In genomic region chr2:43270461-43270860, GRCh38 we compare ENCODE assay signal across 18 cellular contexts. TPM values are rescaled to one million over a fixed set of nuclear protein-coding genes. Genes with fewer than 3 reads are reported as not detected.
DNase-seq lines count a peak whose midpoint lies in the region; ATAC-seq, FAIRE-seq and TF ChIP-seq lines count a peak whose summit lies in the region.
"Had no signal": no experiment of that assay in that cellular context is flagged by ENCODE, and none has a peak within 500 bp of the region (broad histone marks: within the 10 kb centered on the region; RNA-seq: fewer than 3 reads in every experiment).

No MANE protein-coding gene starts in this region.

- H3K27ac ChIP-seq in GM23248: peak overlapping the region; percentile 93; the same call in 1 of the 2 replicates
- peak overlapping the region; percentile 74 for H3K27ac ChIP-seq in adipose tissue (ENCODE audit: low read depth, low read length)
- peak overlapping the region; percentile 73 for H3K27ac ChIP-seq in lower lobe of right lung

- H3K9me3 ChIP-seq in GM23248 (ENCODE audit: low read depth) (no peaks in the 10 kb centered on the region), lower lobe of right lung (no peaks in the 10 kb centered on the region)

- H3K9ac ChIP-seq in GM23248: no peak overlapping the region

- peak overlapping the region; percentile 21 for H3K27ac Mint-ChIP-seq in stimulated activated naive B cell treated with anti-CD40 and anti-IgM and Interleukin-4, amounts not matched to agents 10 μg/mL and 1 μg/mL and 100 μg/mL, for 72 hours
- peak overlapping the region in 1 of 2 donors; percentile 61 for H3K27ac Mint-ChIP-seq in natural killer cell
- H3K27ac Mint-ChIP-seq: B cell had no signal

- ATAC-seq in lower lobe of right lung: no peak
- no peak for ATAC-seq in stimulated activated naive B cell treated with anti-CD40 and anti-IgM and Interleukin-4, amounts not matched to agents 10 μg/mL and 1 μg/mL and 100 μg/mL, for 72 hours (replicated peaks)
- ATAC-seq in natural killer cell: no peak

- no peaks in the 10 kb centered on the region for H3K9me3 Mint-ChIP-seq in stimulated activated naive B cell treated with anti-CD40 and anti-IgM and Interleukin-4, amounts not matched to agents 10 μg/mL and 1 μg/mL and 100 μg/mL, for 72 hours
- no peaks in the 10 kb centered on the region for H3K9me3 Mint-ChIP-seq in natural killer cell
- H3K9me3 Mint-ChIP-seq: activated T-helper 2 cell treated with anti-CD3 and anti-CD28 coated beads, Interferon-gamma antibody, Interleukin-2, Interleukin-4, amounts not matched to agents 10 μg/mL and 5 μg/mL and 100 μg/mL, durations not matched to agents 14 hours and 24 hours and 36 hours; naive B cell had no signal

- H3F3A ChIP-seq in GM23248 (ENCODE audit: insufficient read depth): peaks cover 34% of the 10 kb centered on the region

- no peak overlapping the region for H3K4me2 ChIP-seq in GM23248 (ENCODE audit: unreplicated experiment)

- H3K79me2 ChIP-seq in GM23248 (ENCODE audit: insufficient read depth): no peaks in the 10 kb centered on the region

- no peak for DNase-seq in GM23248
- DNase-seq in lower lobe of right lung: no peak
- DNase-seq in stimulated activated naive B cell treated with anti-CD40 and anti-IgM and Interleukin-4, amounts not matched to agents 10 μg/mL and 1 μg/mL and 100 μg/mL, for 72 hours: no peak
- DNase-seq in natural killer cell: no peak
- no peak for DNase-seq in frontal cortex (ENCODE audit: low spot score in 2 of 2)
- no peak for DNase-seq in activated T-cell treated with anti-CD3 and anti-CD28 coated beads, Interleukin-2, amount 50 U/mL, for 48 hours
- DNase-seq in GDM1 (lab: John Stamatoyannopoulos, UW): no peak
- DNase-seq: activated CD4-positive, alpha-beta T cell treated with anti-CD3 and anti-CD28 coated beads for 48 hours; effector CD8-positive, alpha-beta T cell; foreskin melanocyte; naive B cell; NCI-H146; NCI-H524 treated with DMSO at 0.1 percent for 48 hours; T-helper 2 cell had no signal

- intact Hi-C loops in lower lobe of right lung (cut with DNase I): no loop called here
- intact Hi-C loops in natural killer cell (cut with micrococcal nuclease): no loop called here

- WGBS in GM23248 (ENCODE audit: low coverage in 1 of 2, low lambda C conversion rate in 2 of 2, missing lambda C conversion rate in 2 of 2), 2 experiments: 98 to 100% methylated on average over 2 of the region's 2 CpGs
- WGBS in adipose tissue, 3 donors: 81 to 95% (median 82%) methylated on average over 2 of the region's 2 CpGs

- in situ Hi-C loops in GM23248 (cut with MboI): no loop called here

- H3K4me3 ChIP-seq in GM23248 (no peak overlapping the region), lower lobe of right lung (no peak overlapping the region)

- H3K27me3 Mint-ChIP-seq in stimulated activated naive B cell treated with anti-CD40 and anti-IgM and Interleukin-4, amounts not matched to agents 10 μg/mL and 1 μg/mL and 100 μg/mL, for 72 hours: no peaks in the 10 kb centered on the region
- H3K27me3 Mint-ChIP-seq in natural killer cell (ENCODE audit: low read depth in 2 of 2): no peaks in the 10 kb centered on the region
- H3K27me3 Mint-ChIP-seq: B cell, naive B cell had no signal

- H3K36me3 Mint-ChIP-seq in stimulated activated naive B cell treated with anti-CD40 and anti-IgM and Interleukin-4, amounts not matched to agents 10 μg/mL and 1 μg/mL and 100 μg/mL, for 72 hours: peaks cover 35 to 60% of the 10 kb centered on the region in 2 donors
- no peaks in the 10 kb centered on the region for H3K36me3 Mint-ChIP-seq in natural killer cell

- H3K4me3 Mint-ChIP-seq in stimulated activated naive B cell treated with anti-CD40 and anti-IgM and Interleukin-4, amounts not matched to agents 10 μg/mL and 1 μg/mL and 100 μg/mL, for 72 hours: no peak overlapping the region
- no peak overlapping the region for H3K4me3 Mint-ChIP-seq in natural killer cell
- H3K4me3 Mint-ChIP-seq: B cell, naive B cell had no signal

- no peak overlapping the region for H2AFZ ChIP-seq in GM23248

- TF ChIP-seq CTCF in lower lobe of right lung (IDR thresholded peaks at IDR 0.05): no peak
- TF ChIP-seq CTCF in natural killer cell (IDR thresholded peaks at IDR 0.05): no peak

- FAIRE-seq in frontal cortex (lab: Jason Lieb, UNC): no peak
- FAIRE-seq: islet of Langerhans had no signal

- H3K4me1 Mint-ChIP-seq in stimulated activated naive B cell treated with anti-CD40 and anti-IgM and Interleukin-4, amounts not matched to agents 10 μg/mL and 1 μg/mL and 100 μg/mL, for 72 hours: peaks cover 9 to 14% of the 10 kb centered on the region in 2 donors
- H3K4me1 Mint-ChIP-seq in natural killer cell: peaks cover 5 to 6% of the 10 kb centered on the region in 2 donors
- H3K4me1 Mint-ChIP-seq: B cell had no signal

- no peaks in the 10 kb centered on the region for H3K36me3 ChIP-seq in GM23248 (ENCODE audit: low read depth)
- H3K36me3 ChIP-seq in lower lobe of right lung: no peaks in the 10 kb centered on the region

- H3K9me2 ChIP-seq in GM23248 (ENCODE audit: insufficient read depth): no peaks in the 10 kb centered on the region

- no peaks in the 10 kb centered on the region for H3K27me3 ChIP-seq in GM23248 (replicated peaks; ENCODE audit: insufficient read depth)
- no peaks in the 10 kb centered on the region for H3K27me3 ChIP-seq in lower lobe of right lung (ENCODE audit: low read depth)

- peaks cover 40% of the 10 kb centered on the region for H3K4me1 ChIP-seq in GM23248 (ENCODE audit: insufficient read depth)
- H3K4me1 ChIP-seq in lower lobe of right lung: peaks cover 47% of the 10 kb centered on the region

- H4K20me1 ChIP-seq in GM23248 (ENCODE audit: insufficient read depth): no peaks in the 10 kb centered on the region

RNA-seq across cellular contexts. Expression of gene ZFP36L2, which starts 44.1 kb away (rescaled TPM):
- total RNA-seq in GM23248 (2014; rRNA removed; shearing (Covaris generic)): 13.8 and 14.4 TPM in 2 replicates
- polyA plus RNA-seq in GM23248 (2016; fragmentation: Nextera tagmentation; extraction: Ambion mirVana): 71.7 and 78.2 TPM in 2 replicates
- polyA plus RNA-seq in adipose tissue: 100 to 1,000 TPM in 2 of 3 donors, 10 to 100 TPM in 1; 44.6 to 165 (median 125) TPM
- total RNA-seq in lower lobe of right lung: 136 TPM
- total RNA-seq in natural killer cell: 100 to 1,000 TPM; 376 to 428 (median 418) TPM
- total RNA-seq in frontal cortex: 2.4 TPM
